Comparison of ENCODE assay signal across 26 cellular contexts in genomic region chr9:98018347-98018746, GRCh38. TPM values are rescaled to one million over a fixed set of nuclear protein-coding genes. Genes with fewer than 3 reads are reported as not detected.
DNase-seq lines count a peak whose midpoint lies in the region; ATAC-seq and TF ChIP-seq lines count a peak whose summit lies in the region.
"Had no signal": no experiment of that assay in that cellular context is flagged by ENCODE, and none has a peak within 500 bp of the region (broad histone marks: within the 10 kb centered on the region; RNA-seq: fewer than 3 reads in every experiment).

No MANE protein-coding gene starts in this region.

- no peaks in the 10 kb centered on the region for H3K79me2 ChIP-seq in GM23338 (replicated peaks; ENCODE audit: insufficient read depth)
- H3K79me2 ChIP-seq: hepatocyte had no signal

- DNase-seq in WERI-Rb-1 (no peak), nephron progenitor cell (no peak), activated gamma-delta T cell treated with Interleukin-2 at 50 U/mL for 16 hours (no peak), GM23338 (ENCODE audit: low spot score) (no peak), uterus (no peak)
- DNase-seq: activated CD4-positive, alpha-beta T cell treated with anti-CD3 and anti-CD28 coated beads for 1 hour; activated CD8-positive, alpha-beta T cell treated with anti-CD3 and anti-CD28 coated beads for 36 hours; amygdala; Caco-2; DMS79; NCI-H146; NCI-H2171; retina; SHP77; stimulated activated CD4-positive, alpha-beta T cell treated with anti-CD3 and anti-CD28 coated beads, Interleukin-2, amount 100 ng/mL, for 24 hours; T-helper 2 cell; testis had no signal

- intact Hi-C loops in uterus (cut with DNase I; ENCODE audit: low total_unique reads): no loop called here

- H3F3A ChIP-seq in GM23338 (replicated peaks; ENCODE audit: low read depth): no peaks in the 10 kb centered on the region

- H4K20me1 ChIP-seq in GM23338 (replicated peaks; ENCODE audit: insufficient read depth): peaks cover under 1% of the 10 kb centered on the region; the same call in 1 of the 2 replicates

- 0 out of 2 replicates have a peak overlapping the region, but pooled peaks have one; percentile 4 for H3K27ac ChIP-seq in 22Rv1
- H3K27ac ChIP-seq in HEK293 (ENCODE audit: extremely low read depth, low read depth, low read length): no peak overlapping the region
- peak overlapping the region; percentile 13; the same call in 1 of the 2 replicates for H3K27ac ChIP-seq in WERI-Rb-1
- no peak overlapping the region for H3K27ac ChIP-seq in GM23338 (ENCODE audit: low read depth)
- H3K27ac ChIP-seq in uterus: no peak overlapping the region
- H3K27ac ChIP-seq: BLaER1, hepatocyte, testis, vagina had no signal

- H3K4me1 Mint-ChIP-seq in nephron progenitor cell (peaks cover 39% of the 10 kb centered on the region), GM23338 (no peaks in the 10 kb centered on the region)
- H3K4me1 Mint-ChIP-seq: H9 had no signal

- POLR2A ChIA-PET in HEK293 (lab: Yijun Ruan, JAX): no interaction called here

- H3K4me3 Mint-ChIP-seq in nephron progenitor cell (no peak overlapping the region), GM23338 (no peak overlapping the region)
- H3K4me3 Mint-ChIP-seq: activated CD8-positive, alpha-beta T cell treated with anti-CD3 and anti-CD28 coated beads for 36 hours; H9; natural killer cell treated with Interleukin-12 subunit alpha and Interleukin-12 subunit beta and Interleukin-15 and Interleukin-18, amount 100 ng/mL, for 72 hours; stimulated activated naive CD8-positive, alpha-beta T cell treated with anti-CD3 and anti-CD28 coated beads, Interleukin-15, Interleukin-2, amounts not matched to agents 100 ng/mL and 50 ng/mL, for 24 hours had no signal

- ATAC-seq in GM23338: no peak
- ATAC-seq: activated CD8-positive, alpha-beta T cell treated with anti-CD3 and anti-CD28 coated beads for 36 hours; activated naive CD4-positive, alpha-beta T cell treated with anti-CD3 and anti-CD28 coated beads, Interleukin-2, amount 50 U/mL, for 72 hours; natural killer cell treated with Interleukin-12 subunit alpha and Interleukin-12 subunit beta and Interleukin-15 and Interleukin-18, amount 100 ng/mL, for 72 hours had no signal

- no peak overlapping the region for H2AFZ ChIP-seq in GM23338
- H2AFZ ChIP-seq: hepatocyte had no signal

- H3K27ac Mint-ChIP-seq in nephron progenitor cell: peak overlapping the region; percentile 54
- H3K27ac Mint-ChIP-seq in GM23338: no peak overlapping the region
- H3K27ac Mint-ChIP-seq: activated CD8-positive, alpha-beta T cell treated with anti-CD3 and anti-CD28 coated beads for 36 hours; H9; natural killer cell treated with Interleukin-12 subunit alpha and Interleukin-12 subunit beta and Interleukin-15 and Interleukin-18, amount 100 ng/mL, for 72 hours; stimulated activated naive CD8-positive, alpha-beta T cell treated with anti-CD3 and anti-CD28 coated beads, Interleukin-15, Interleukin-2, amounts not matched to agents 100 ng/mL and 50 ng/mL, for 24 hours had no signal

- H3K36me3 Mint-ChIP-seq in nephron progenitor cell (ENCODE audit: low read depth) (peaks cover 54% of the 10 kb centered on the region), GM23338 (ENCODE audit: low read depth) (peaks cover 37% of the 10 kb centered on the region)

- H3K9me3 ChIP-seq in HEK293 (ENCODE audit: control insufficient read depth, insufficient read depth, low read depth, low read length) (no peaks in the 10 kb centered on the region), WERI-Rb-1 (ENCODE audit: severe bottlenecking) (no peaks in the 10 kb centered on the region), uterus (no peaks in the 10 kb centered on the region)
- H3K9me3 ChIP-seq: BLaER1, Caco-2, testis, vagina had no signal

- H3K36me3 ChIP-seq in HEK293 (ENCODE audit: control insufficient read depth in 2 of 2, insufficient read depth in 1 of 2, low read length in 2 of 2) (peaks cover 26 to 78% of the 10 kb centered on the region in 2 experiments), WERI-Rb-1 (peaks cover 81% of the 10 kb centered on the region), GM23338 (ENCODE audit: insufficient read depth) (peaks cover 21% of the 10 kb centered on the region; the same call in 1 of the 2 replicates), uterus (no peaks in the 10 kb centered on the region)

- no peak overlapping the region for H3K4me3 ChIP-seq in HEK293 (ENCODE audit: low read depth, low read length)
- H3K4me3 ChIP-seq in WERI-Rb-1 (ENCODE audit: low read depth, low read length): no peak overlapping the region
- H3K4me3 ChIP-seq in GM23338: no peak overlapping the region
- no peak overlapping the region for H3K4me3 ChIP-seq in uterus
- H3K4me3 ChIP-seq: BLaER1, hepatocyte, testis, vagina had no signal

- no peak for TF ChIP-seq POLR2A in uterus (IDR thresholded peaks at IDR 0.05)

- no peaks in the 10 kb centered on the region for H3K4me1 ChIP-seq in HEK293 (ENCODE audit: control insufficient read depth, insufficient read depth, low read length)
- no peaks in the 10 kb centered on the region for H3K4me1 ChIP-seq in GM23338 (ENCODE audit: insufficient read depth)
- H3K4me1 ChIP-seq in uterus: no peaks in the 10 kb centered on the region
- H3K4me1 ChIP-seq: BLaER1, Caco-2, vagina had no signal

- H3K9me3 Mint-ChIP-seq in nephron progenitor cell (no peaks in the 10 kb centered on the region), GM23338 (no peaks in the 10 kb centered on the region)
- H3K9me3 Mint-ChIP-seq: activated CD8-positive, alpha-beta T cell treated with anti-CD3 and anti-CD28 coated beads for 36 hours; activated naive CD4-positive, alpha-beta T cell treated with anti-CD3 and anti-CD28 coated beads, Interleukin-2, amount 50 U/mL, for 72 hours; H9; natural killer cell treated with Interleukin-12 subunit alpha and Interleukin-12 subunit beta and Interleukin-15 and Interleukin-18, amount 100 ng/mL, for 72 hours; stimulated activated naive CD8-positive, alpha-beta T cell treated with anti-CD3 and anti-CD28 coated beads, Interleukin-15, Interleukin-2, amounts not matched to agents 100 ng/mL and 50 ng/mL, for 24 hours had no signal

- TF ChIP-seq CTCF in 22Rv1 (IDR thresholded peaks at IDR 0.05) (no peak), HEK293 (tag by site-specific recombination; IDR thresholded peaks at IDR 0.05) (no peak), WERI-Rb-1 (IDR thresholded peaks at IDR 0.05; ENCODE audit: low read depth, low read length) (no peak), nephron progenitor cell (IDR thresholded peaks at IDR 0.05) (no peak), GM23338 (conservative IDR thresholded peaks at IDR 0.05; ENCODE audit: low read depth in 2 of 2) (no peak), uterus (IDR thresholded peaks at IDR 0.05) (no peak)

- peaks cover 2% of the 10 kb centered on the region for H3K27me3 Mint-ChIP-seq in nephron progenitor cell (ENCODE audit: low read depth, poor library complexity)
- H3K27me3 Mint-ChIP-seq in GM23338 (ENCODE audit: insufficient read depth, low read depth, poor library complexity): peaks cover 4% of the 10 kb centered on the region
- H3K27me3 Mint-ChIP-seq: activated CD8-positive, alpha-beta T cell treated with anti-CD3 and anti-CD28 coated beads for 36 hours; natural killer cell treated with Interleukin-12 subunit alpha and Interleukin-12 subunit beta and Interleukin-15 and Interleukin-18, amount 100 ng/mL, for 72 hours; stimulated activated naive CD8-positive, alpha-beta T cell treated with anti-CD3 and anti-CD28 coated beads, Interleukin-15, Interleukin-2, amounts not matched to agents 100 ng/mL and 50 ng/mL, for 24 hours had no signal

- no peak overlapping the region for H3K4me2 ChIP-seq in GM23338
- H3K4me2 ChIP-seq: BLaER1, hepatocyte had no signal

- H3K27me3 ChIP-seq in WERI-Rb-1 (ENCODE audit: insufficient read depth, low read depth, severe bottlenecking) (no peaks in the 10 kb centered on the region), GM23338 (ENCODE audit: insufficient read depth) (no peaks in the 10 kb centered on the region), uterus (no peaks in the 10 kb centered on the region)
- H3K27me3 ChIP-seq: BLaER1, hepatocyte, testis, vagina had no signal

- H3K9me2 ChIP-seq in GM23338 (ENCODE audit: insufficient read depth): no peaks in the 10 kb centered on the region

- CTCF ChIA-PET in HEK293 (lab: Yijun Ruan, JAX): interaction anchor here (0.6 to 1.2 kb wide), 2 partner anchors 18 to 94 kb away, joined by 4 to 5 read pairs; no protein-coding TSS in a partner anchor

TF ChIP-seq in HEK293, 187 proteins besides CTCF, POLR2A, EP300 and RAD21 (continues in another document):
- TF ChIP-seq KLF16 (tag by site-specific recombination; IDR thresholded peaks at IDR 0.05) (no peak), ZNF514 (tag by site-specific recombination; IDR thresholded peaks at IDR 0.05) (no peak), ZNF561 (tag by site-specific recombination; IDR thresholded peaks at IDR 0.05; ENCODE audit: borderline replicate concordance) (no peak), ZBTB21 (tag by site-specific recombination; IDR thresholded peaks at IDR 0.05) (no peak), ZNF600 (tag by site-specific recombination; IDR thresholded peaks at IDR 0.05) (peak; percentile 20; the same call in 1 of the 2 replicates)

TF ChIP-seq in GM23338, 12 proteins besides CTCF, POLR2A, EP300 and RAD21 (continues in another document):
- TF ChIP-seq POLR2AphosphoS5 (IDR thresholded peaks at IDR 0.05; ENCODE audit: low read depth): no peak
- no peak for TF ChIP-seq ZNF331 (CRISPR knock-in tag; IDR thresholded peaks at IDR 0.05; ENCODE audit: low read depth)
- TF ChIP-seq JUNB (IDR thresholded peaks at IDR 0.05; ENCODE audit: unreplicated experiment): no peak
- TF ChIP-seq, protein P1, sequence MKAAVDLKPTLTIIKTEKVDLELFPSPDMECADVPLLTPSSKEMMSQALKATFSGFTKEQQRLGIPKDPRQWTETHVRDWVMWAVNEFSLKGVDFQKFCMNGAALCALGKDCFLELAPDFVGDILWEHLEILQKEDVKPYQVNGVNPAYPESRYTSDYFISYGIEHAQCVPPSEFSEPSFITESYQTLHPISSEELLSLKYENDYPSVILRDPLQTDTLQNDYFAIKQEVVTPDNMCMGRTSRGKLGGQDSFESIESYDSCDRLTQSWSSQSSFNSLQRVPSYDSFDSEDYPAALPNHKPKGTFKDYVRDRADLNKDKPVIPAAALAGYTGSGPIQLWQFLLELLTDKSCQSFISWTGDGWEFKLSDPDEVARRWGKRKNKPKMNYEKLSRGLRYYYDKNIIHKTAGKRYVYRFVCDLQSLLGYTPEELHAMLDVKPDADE (IDR thresholded peaks at IDR 0.05): no peak
- no peak for TF ChIP-seq CREB1 (CRISPR knock-in tag; IDR thresholded peaks at IDR 0.05; ENCODE audit: low read depth)
- no peak for TF ChIP-seq NANOG (IDR thresholded peaks at IDR 0.05; ENCODE audit: borderline replicate concordance)
- no peak for TF ChIP-seq STAT1 (IDR thresholded peaks at IDR 0.05; ENCODE audit: unreplicated experiment)
- TF ChIP-seq ZNF114 (CRISPR knock-in tag; IDR thresholded peaks at IDR 0.05): no peak

RNA-seq across cellular contexts. Expression of gene ANP32B, which starts 35.2 kb away (rescaled TPM):
- 13.1 and 21.0 TPM in 2 replicates for total RNA-seq in GM23338 (2014; rRNA removed; shearing (Covaris generic))
- 114 and 117 TPM in 2 replicates for polyA plus RNA-seq in GM23338 (2016; fragmentation: Nextera tagmentation; extraction: Ambion mirVana)
- 100 to 1,000 TPM in 1 of 4 donors, 10 to 100 TPM in 2, 1 to 10 TPM in 1; 9.3 to 162 (median 40.4) TPM for total RNA-seq in uterus

RNA-seq across cellular contexts. Expression of gene NANS, which starts 38.2 kb away (rescaled TPM):
- 67.3 and 68.6 TPM in 2 replicates for total RNA-seq in GM23338 (2014; rRNA removed; shearing (Covaris generic))
- 72.8 and 77.4 TPM in 2 replicates for polyA plus RNA-seq in GM23338 (2016; fragmentation: Nextera tagmentation; extraction: Ambion mirVana)
- 100 to 1,000 TPM in 1 of 4 donors, 10 to 100 TPM in 3; 37.5 to 187 (median 54.8) TPM for total RNA-seq in uterus

Comparison
In these comparisons a context has a peak if more than half of its experiments do, and no peak if none do; other contexts are left out.
1. H3K27ac ChIP-seq: peak in 22Rv1 (single experiment) and WERI-Rb-1 (single experiment); none in HEK293 (single experiment), GM23338 (single experiment) and uterus (0 of 2).